ENCODE assay signal across 2 cellular contexts in the genomic region with DNA sequence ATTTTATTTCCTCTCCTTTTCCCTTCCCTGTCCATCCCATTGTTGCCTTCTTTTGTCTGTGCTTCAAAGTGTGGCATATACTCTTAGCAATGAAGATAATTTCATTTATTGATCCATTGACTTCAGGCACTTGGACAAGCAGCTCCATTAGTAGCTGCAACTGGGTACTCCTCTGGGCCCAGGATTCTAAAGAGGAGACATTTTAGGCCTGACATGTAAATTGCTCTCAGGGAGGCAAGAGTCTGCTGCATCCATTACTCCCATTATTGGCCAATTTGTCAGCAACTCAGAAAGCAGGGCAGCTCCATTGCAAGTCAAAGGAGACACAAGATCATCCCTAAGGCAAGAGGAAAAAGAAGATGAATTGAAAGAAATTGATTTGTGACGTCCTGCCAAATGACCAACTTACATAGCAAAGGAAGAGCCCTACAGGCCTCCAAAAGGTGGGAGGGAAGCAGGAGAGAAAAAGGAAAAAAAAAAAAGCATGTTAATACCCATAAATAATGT.
TF ChIP-seq lines count a peak whose summit lies in the region.

No MANE protein-coding gene starts in this region.

TF ChIP-seq in GM23338, 12 proteins besides CTCF, POLR2A, EP300 and RAD21 (continued from another document):
- TF ChIP-seq, protein P1, sequence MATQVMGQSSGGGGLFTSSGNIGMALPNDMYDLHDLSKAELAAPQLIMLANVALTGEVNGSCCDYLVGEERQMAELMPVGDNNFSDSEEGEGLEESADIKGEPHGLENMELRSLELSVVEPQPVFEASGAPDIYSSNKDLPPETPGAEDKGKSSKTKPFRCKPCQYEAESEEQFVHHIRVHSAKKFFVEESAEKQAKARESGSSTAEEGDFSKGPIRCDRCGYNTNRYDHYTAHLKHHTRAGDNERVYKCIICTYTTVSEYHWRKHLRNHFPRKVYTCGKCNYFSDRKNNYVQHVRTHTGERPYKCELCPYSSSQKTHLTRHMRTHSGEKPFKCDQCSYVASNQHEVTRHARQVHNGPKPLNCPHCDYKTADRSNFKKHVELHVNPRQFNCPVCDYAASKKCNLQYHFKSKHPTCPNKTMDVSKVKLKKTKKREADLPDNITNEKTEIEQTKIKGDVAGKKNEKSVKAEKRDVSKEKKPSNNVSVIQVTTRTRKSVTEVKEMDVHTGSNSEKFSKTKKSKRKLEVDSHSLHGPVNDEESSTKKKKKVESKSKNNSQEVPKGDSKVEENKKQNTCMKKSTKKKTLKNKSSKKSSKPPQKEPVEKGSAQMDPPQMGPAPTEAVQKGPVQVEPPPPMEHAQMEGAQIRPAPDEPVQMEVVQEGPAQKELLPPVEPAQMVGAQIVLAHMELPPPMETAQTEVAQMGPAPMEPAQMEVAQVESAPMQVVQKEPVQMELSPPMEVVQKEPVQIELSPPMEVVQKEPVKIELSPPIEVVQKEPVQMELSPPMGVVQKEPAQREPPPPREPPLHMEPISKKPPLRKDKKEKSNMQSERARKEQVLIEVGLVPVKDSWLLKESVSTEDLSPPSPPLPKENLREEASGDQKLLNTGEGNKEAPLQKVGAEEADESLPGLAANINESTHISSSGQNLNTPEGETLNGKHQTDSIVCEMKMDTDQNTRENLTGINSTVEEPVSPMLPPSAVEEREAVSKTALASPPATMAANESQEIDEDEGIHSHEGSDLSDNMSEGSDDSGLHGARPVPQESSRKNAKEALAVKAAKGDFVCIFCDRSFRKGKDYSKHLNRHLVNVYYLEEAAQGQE (IDR thresholded peaks at IDR 0.05; ENCODE audit: unreplicated experiment), result no peak
- TF ChIP-seq EZH2 (IDR thresholded peaks at IDR 0.05; ENCODE audit: low read depth, unreplicated experiment) (no peak), POLR2AphosphoS5 (IDR thresholded peaks at IDR 0.05; ENCODE audit: low read depth) (no peak), NANOG (IDR thresholded peaks at IDR 0.05; ENCODE audit: borderline replicate concordance) (no peak), STAT1 (IDR thresholded peaks at IDR 0.05; ENCODE audit: unreplicated experiment) (no peak)
- TF ChIP-seq, protein P2, sequence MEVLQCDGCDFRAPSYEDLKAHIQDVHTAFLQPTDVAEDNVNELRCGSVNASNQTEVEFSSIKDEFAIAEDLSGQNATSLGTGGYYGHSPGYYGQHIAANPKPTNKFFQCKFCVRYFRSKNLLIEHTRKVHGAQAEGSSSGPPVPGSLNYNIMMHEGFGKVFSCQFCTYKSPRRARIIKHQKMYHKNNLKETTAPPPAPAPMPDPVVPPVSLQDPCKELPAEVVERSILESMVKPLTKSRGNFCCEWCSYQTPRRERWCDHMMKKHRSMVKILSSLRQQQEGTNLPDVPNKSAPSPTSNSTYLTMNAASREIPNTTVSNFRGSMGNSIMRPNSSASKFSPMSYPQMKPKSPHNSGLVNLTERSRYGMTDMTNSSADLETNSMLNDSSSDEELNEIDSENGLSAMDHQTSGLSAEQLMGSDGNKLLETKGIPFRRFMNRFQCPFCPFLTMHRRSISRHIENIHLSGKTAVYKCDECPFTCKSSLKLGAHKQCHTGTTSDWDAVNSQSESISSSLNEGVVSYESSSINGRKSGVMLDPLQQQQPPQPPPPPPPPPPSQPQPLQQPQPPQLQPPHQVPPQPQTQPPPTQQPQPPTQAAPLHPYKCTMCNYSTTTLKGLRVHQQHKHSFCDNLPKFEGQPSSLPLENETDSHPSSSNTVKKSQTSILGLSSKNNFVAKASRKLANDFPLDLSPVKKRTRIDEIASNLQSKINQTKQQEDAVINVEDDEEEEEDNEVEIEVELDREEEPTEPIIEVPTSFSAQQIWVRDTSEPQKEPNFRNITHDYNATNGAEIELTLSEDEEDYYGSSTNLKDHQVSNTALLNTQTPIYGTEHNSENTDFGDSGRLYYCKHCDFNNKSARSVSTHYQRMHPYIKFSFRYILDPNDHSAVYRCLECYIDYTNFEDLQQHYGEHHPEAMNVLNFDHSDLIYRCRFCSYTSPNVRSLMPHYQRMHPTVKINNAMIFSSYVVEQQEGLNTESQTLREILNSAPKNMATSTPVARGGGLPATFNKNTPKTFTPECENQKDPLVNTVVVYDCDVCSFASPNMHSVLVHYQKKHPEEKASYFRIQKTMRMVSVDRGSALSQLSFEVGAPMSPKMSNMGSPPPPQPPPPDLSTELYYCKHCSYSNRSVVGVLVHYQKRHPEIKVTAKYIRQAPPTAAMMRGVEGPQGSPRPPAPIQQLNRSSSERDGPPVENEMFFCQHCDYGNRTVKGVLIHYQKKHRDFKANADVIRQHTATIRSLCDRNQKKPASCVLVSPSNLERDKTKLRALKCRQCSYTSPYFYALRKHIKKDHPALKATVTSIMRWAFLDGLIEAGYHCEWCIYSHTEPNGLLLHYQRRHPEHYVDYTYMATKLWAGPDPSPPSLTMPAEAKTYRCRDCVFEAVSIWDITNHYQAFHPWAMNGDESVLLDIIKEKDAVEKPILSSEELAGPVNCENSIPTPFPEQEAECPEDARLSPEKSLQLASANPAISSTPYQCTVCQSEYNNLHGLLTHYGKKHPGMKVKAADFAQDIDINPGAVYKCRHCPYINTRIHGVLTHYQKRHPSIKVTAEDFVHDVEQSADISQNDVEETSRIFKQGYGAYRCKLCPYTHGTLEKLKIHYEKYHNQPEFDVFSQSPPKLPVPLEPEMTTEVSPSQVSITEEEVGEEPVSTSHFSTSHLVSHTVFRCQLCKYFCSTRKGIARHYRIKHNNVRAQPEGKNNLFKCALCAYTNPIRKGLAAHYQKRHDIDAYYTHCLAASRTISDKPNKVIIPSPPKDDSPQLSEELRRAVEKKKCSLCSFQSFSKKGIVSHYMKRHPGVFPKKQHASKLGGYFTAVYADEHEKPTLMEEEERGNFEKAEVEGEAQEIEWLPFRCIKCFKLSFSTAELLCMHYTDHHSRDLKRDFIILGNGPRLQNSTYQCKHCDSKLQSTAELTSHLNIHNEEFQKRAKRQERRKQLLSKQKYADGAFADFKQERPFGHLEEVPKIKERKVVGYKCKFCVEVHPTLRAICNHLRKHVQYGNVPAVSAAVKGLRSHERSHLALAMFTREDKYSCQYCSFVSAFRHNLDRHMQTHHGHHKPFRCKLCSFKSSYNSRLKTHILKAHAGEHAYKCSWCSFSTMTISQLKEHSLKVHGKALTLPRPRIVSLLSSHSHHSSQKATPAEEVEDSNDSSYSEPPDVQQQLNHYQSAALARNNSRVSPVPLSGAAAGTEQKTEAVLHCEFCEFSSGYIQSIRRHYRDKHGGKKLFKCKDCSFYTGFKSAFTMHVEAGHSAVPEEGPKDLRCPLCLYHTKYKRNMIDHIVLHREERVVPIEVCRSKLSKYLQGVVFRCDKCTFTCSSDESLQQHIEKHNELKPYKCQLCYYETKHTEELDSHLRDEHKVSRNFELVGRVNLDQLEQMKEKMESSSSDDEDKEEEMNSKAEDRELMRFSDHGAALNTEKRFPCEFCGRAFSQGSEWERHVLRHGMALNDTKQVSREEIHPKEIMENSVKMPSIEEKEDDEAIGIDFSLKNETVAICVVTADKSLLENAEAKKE (CRISPR knock-in tag; IDR thresholded peaks at IDR 0.05), result no peak

TF ChIP-seq in neural cell, 6 proteins besides CTCF, POLR2A, EP300 and RAD21 (continued from another document):
- no peak for TF ChIP-seq EZH2 (IDR thresholded peaks at IDR 0.05; ENCODE audit: borderline replicate concordance, insufficient read depth, low read length, poor library complexity, severe bottlenecking)
